Comparison of ENCODE assay signal across 22 cellular contexts in genomic region chr1:97105531-97105930, GRCh38.
"Had no signal": no experiment of that assay in that cellular context is flagged by ENCODE, and none has a peak within 500 bp of the region (broad histone marks: within the 10 kb centered on the region; RNA-seq: fewer than 3 reads in every experiment).

No MANE protein-coding gene starts in this region.

- H3K4me1 Mint-ChIP-seq: activated CD4-positive, alpha-beta T cell treated with anti-CD3 and anti-CD28 coated beads for 36 hours; naive thymus-derived CD8-positive, alpha-beta T cell; stimulated activated naive CD8-positive, alpha-beta T cell treated with anti-CD3 and anti-CD28 coated beads, Interleukin-15, amount 100 ng/mL, for 72 hours had no signal

- H3K27me3 ChIP-seq: body of pancreas, colonic mucosa, hepatocyte, pancreas, suprapubic skin, transverse colon had no signal

- H3K9me3 Mint-ChIP-seq: activated T-helper 1 cell treated with anti-CD3 and anti-CD28 coated beads, Interleukin-12 subunit alpha, Interleukin-12 subunit beta, Interleukin-2, Interleukin-4 antibody, amounts not matched to agents 30 ng/mL and 10 ng/mL and 1 ng/mL, durations not matched to agents 14 hours and 24 hours and 36 hours; T-helper 2 cell treated with Interferon-gamma antibody and Interleukin-4, amounts not matched to agents 5 μg/mL and 100 μg/mL, for 36 hours had no signal

- H3K27me3 Mint-ChIP-seq: activated CD4-positive, alpha-beta T cell treated with anti-CD3 and anti-CD28 coated beads for 36 hours; naive thymus-derived CD8-positive, alpha-beta T cell; stimulated activated naive CD8-positive, alpha-beta T cell treated with anti-CD3 and anti-CD28 coated beads, Interleukin-15, amount 100 ng/mL, for 72 hours had no signal

- H3K9me3 ChIP-seq: body of pancreas, colonic mucosa, pancreas, suprapubic skin, transverse colon had no signal

- H3K27ac ChIP-seq: body of pancreas, colonic mucosa, hepatocyte, pancreas, suprapubic skin, transverse colon had no signal

- ATAC-seq: activated CD4-positive, alpha-beta T cell treated with anti-CD3 and anti-CD28 coated beads for 36 hours; activated naive CD4-positive, alpha-beta T cell treated with anti-CD3 and anti-CD28 coated beads, Interleukin-2, amount 50 U/mL, for 72 hours; body of pancreas; left cardiac atrium; naive thymus-derived CD8-positive, alpha-beta T cell; pancreas; sciatic nerve; stimulated activated naive CD8-positive, alpha-beta T cell treated with anti-CD3 and anti-CD28 coated beads, Interleukin-15, amount 100 ng/mL, for 72 hours had no signal

- H3K36me3 ChIP-seq: colonic mucosa, pancreas, suprapubic skin, transverse colon had no signal

- H3K4me3 Mint-ChIP-seq: activated CD4-positive, alpha-beta T cell treated with anti-CD3 and anti-CD28 coated beads for 36 hours; activated T-helper 1 cell treated with anti-CD3 and anti-CD28 coated beads, Interleukin-12 subunit alpha, Interleukin-12 subunit beta, Interleukin-2, Interleukin-4 antibody, amounts not matched to agents 30 ng/mL and 10 ng/mL and 1 ng/mL, durations not matched to agents 14 hours and 24 hours and 36 hours; naive thymus-derived CD8-positive, alpha-beta T cell; stimulated activated naive CD8-positive, alpha-beta T cell treated with anti-CD3 and anti-CD28 coated beads, Interleukin-15, amount 100 ng/mL, for 72 hours; T-helper 2 cell treated with Interferon-gamma antibody and Interleukin-4, amounts not matched to agents 5 μg/mL and 100 μg/mL, for 36 hours had no signal

- H3K4me3 ChIP-seq: body of pancreas, colonic mucosa, hepatocyte, pancreas, smooth muscle cell, suprapubic skin, transverse colon had no signal

- H3K27ac Mint-ChIP-seq: activated CD4-positive, alpha-beta T cell treated with anti-CD3 and anti-CD28 coated beads for 36 hours; activated naive CD4-positive, alpha-beta T cell treated with anti-CD3 and anti-CD28 coated beads, Interleukin-2, amount 50 U/mL, for 72 hours; activated T-helper 1 cell treated with anti-CD3 and anti-CD28 coated beads, Interleukin-12 subunit alpha, Interleukin-12 subunit beta, Interleukin-2, Interleukin-4 antibody, amounts not matched to agents 30 ng/mL and 10 ng/mL and 1 ng/mL, durations not matched to agents 14 hours and 24 hours and 36 hours; naive thymus-derived CD8-positive, alpha-beta T cell; stimulated activated naive CD8-positive, alpha-beta T cell treated with anti-CD3 and anti-CD28 coated beads, Interleukin-15, amount 100 ng/mL, for 72 hours; T-helper 2 cell treated with Interferon-gamma antibody and Interleukin-4, amounts not matched to agents 5 μg/mL and 100 μg/mL, for 36 hours had no signal

- H3K4me1 ChIP-seq: body of pancreas, colonic mucosa, pancreas, suprapubic skin, transverse colon had no signal

- DNase-seq: activated CD4-positive, alpha-beta T cell treated with anti-CD3 and anti-CD28 coated beads for 36 hours; activated CD4-positive, alpha-beta T cell treated with anti-CD3 and anti-CD28 coated beads, Interleukin-2, amount 50 U/mL, for 48 hours; activated gamma-delta T cell treated with Interleukin-2 at 50 U/mL for 16 hours; activated T-cell treated with anti-CD3 and anti-CD28 coated beads for 4 hours; amniotic stem cell; body of pancreas; central memory CD4-positive, alpha-beta T cell; colonic mucosa; erythroblast; left cardiac atrium; naive thymus-derived CD8-positive, alpha-beta T cell; pancreas; stimulated activated CD4-positive, alpha-beta T cell treated with anti-CD3 and anti-CD28 coated beads, Interleukin-4, amount 100 ng/mL, for 1 hour; stimulated activated naive CD8-positive, alpha-beta T cell treated with anti-CD3 and anti-CD28 coated beads, Interleukin-15, amount 100 ng/mL, for 72 hours; transverse colon had no signal
